8 cellular contexts compared by ENCODE assay signal in the genomic region with DNA sequence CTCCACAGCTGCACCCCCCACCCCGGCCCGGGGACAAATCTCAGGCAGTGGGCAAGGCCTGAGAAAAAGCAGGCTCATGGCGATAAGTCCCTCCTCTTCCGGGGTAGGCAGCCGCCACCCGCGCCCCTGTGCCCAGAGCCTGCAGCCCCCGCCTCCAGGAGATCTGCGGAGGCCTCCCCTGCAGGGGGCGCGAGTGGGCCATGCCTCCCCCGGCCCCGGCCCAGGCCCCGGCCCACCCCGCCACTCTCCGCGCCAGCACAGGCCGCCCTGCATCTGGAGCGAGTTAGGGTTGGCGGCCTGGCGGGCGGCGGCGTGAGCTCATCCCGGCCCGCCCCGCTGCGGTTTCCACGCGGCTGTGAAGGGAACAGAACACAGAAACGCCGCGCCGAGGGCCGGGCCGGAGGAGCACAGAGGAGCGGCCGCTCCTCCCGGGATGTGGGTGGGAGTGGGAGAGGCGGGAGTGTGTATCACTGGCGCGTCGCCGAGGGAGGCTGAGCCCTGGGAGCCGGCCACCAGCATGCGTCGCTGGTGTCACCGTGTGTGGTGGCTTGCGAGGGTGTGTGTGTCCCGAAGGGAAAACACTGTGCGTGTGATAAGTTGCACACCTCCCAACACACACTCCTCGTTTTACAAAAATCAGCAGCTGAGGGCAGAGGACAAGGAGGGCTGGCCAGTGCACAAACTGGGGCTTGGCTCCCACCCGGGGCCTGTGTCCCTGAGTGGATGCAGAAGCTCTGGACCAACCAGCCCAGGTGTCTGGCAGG. TPM values are rescaled to one million over a fixed set of nuclear protein-coding genes. Genes with fewer than 3 reads are reported as not detected.
DNase-seq lines count a peak whose midpoint lies in the region; ATAC-seq and TF ChIP-seq lines count a peak whose summit lies in the region.

No MANE protein-coding gene starts in this region.

- peaks cover 3% of the 10 kb centered on the region for H3K9me3 Mint-ChIP-seq in Calu3 (ENCODE audit: low read depth, unreplicated experiment)

- peak overlapping the region; percentile 98 for H2AFZ ChIP-seq in Loucy (ENCODE audit: low read length)

- intact Hi-C loops in Calu3 (cut with micrococcal nuclease; ENCODE audit: unreplicated experiment) = no loop called here
- intact Hi-C loops in breast epithelium (cut with DNase I; ENCODE audit: low total_unique reads) = no loop called here

- peak overlapping the region; percentile 80 for H3K4me2 ChIP-seq in Loucy (ENCODE audit: low read depth, low read length, poor library complexity, severe bottlenecking)

- H3K79me2 ChIP-seq in Loucy (ENCODE audit: insufficient read depth, low read length) = no peaks in the 10 kb centered on the region

- H3K36me3 ChIP-seq in Loucy (ENCODE audit: insufficient read depth, low read length) (no peaks in the 10 kb centered on the region), breast epithelium (no peaks in the 10 kb centered on the region)

- peaks cover 33% of the 10 kb centered on the region for H3K27me3 Mint-ChIP-seq in Calu3 (ENCODE audit: unreplicated experiment)

- CTCF ChIA-PET in Calu3 (lab: Charles Lee) = interaction anchor here (0.6 to 1.2 kb wide), 4 partner anchors 52 to 751 kb away, joined by 3 to 4 read pairs (median 4); no protein-coding TSS in a partner anchor

- peak overlapping the region; percentile 81 for H3K4me3 ChIP-seq in Loucy (ENCODE audit: low read length, poor library complexity, severe bottlenecking)
- peak overlapping the region; percentile 50 for H3K4me3 ChIP-seq in WI38 (ENCODE audit: low read depth, low read length)
- H3K4me3 ChIP-seq in breast epithelium = peak overlapping the region; percentile 46 to 64 (median 62)

- peaks cover 7% of the 10 kb centered on the region for H3K4me1 ChIP-seq in Loucy (ENCODE audit: insufficient read depth, low read length, poor library complexity, severe bottlenecking)
- H3K4me1 ChIP-seq in breast epithelium = peaks cover 0 to 7% of the 10 kb centered on the region in 2 donors

- DNase-seq in Calu3 (peak; percentile 74), breast epithelium (ENCODE audit: low spot score in 2 of 2) (peak; percentile 66 to 79), islet precursor cell (peak; percentile 97), NCI-H1048 (lab: John Stamatoyannopoulos, UW) (no peak)
- peak; percentile 69 for DNase-seq in stimulated activated CD4-positive, alpha-beta T cell treated with anti-CD3 and anti-CD28 coated beads, Interleukin-12 subunit alpha, Interleukin-12 subunit beta, amount 100 ng/mL, for 4 hours

- no peaks in the 10 kb centered on the region for H3K4me1 Mint-ChIP-seq in Calu3 (ENCODE audit: low read depth, unreplicated experiment)

- TF ChIP-seq POLR2A in breast epithelium (IDR thresholded peaks at IDR 0.05) = no peak

- no peak overlapping the region for H3K27ac Mint-ChIP-seq in Calu3 (ENCODE audit: unreplicated experiment)

- H4K20me1 ChIP-seq in Loucy (ENCODE audit: insufficient read depth, low read length, poor library complexity, severe bottlenecking) = no peaks in the 10 kb centered on the region

- BruUV-seq in Calu3 (replicated peaks; lab: Mats Ljungman, UMichigan) = no TSS peak

- no peaks in the 10 kb centered on the region for H3K9me2 ChIP-seq in Loucy (replicated peaks; ENCODE audit: low read depth, low read length)

- no peaks in the 10 kb centered on the region for H3K27me3 ChIP-seq in Loucy (ENCODE audit: insufficient read depth, low read length, poor library complexity, severe bottlenecking)
- no peaks in the 10 kb centered on the region for H3K27me3 ChIP-seq in breast epithelium

- peaks cover 8% of the 10 kb centered on the region for H3K36me3 Mint-ChIP-seq in Calu3 (ENCODE audit: insufficient read depth, unreplicated experiment)

- peak overlapping the region; percentile 86 to 93 for H3K27ac ChIP-seq in breast epithelium

- peaks cover 2% of the 10 kb centered on the region; the same call in 1 of the 2 replicates for H3K9me3 ChIP-seq in Loucy (ENCODE audit: insufficient read depth, low read depth, low read length)
- H3K9me3 ChIP-seq in breast epithelium = peaks cover 0 to 6% of the 10 kb centered on the region in 2 donors

- TF ChIP-seq CTCF in Calu3 (IDR thresholded peaks at IDR 0.05; ENCODE audit: unreplicated experiment) (no peak), Loucy (conservative IDR thresholded peaks at IDR 0.05; ENCODE audit: low read length) (peak; percentile 47), WI38 (IDR thresholded peaks at IDR 0.05; ENCODE audit: low read depth, low read length) (peak; percentile 45; the same call in 1 of the 2 replicates), breast epithelium (IDR thresholded peaks at IDR 0.05) (peak in 2 of 3 donors; percentile 8 to 35)

- H3F3A ChIP-seq in Loucy (ENCODE audit: low read depth) = no peaks in the 10 kb centered on the region

- H3K4me3 Mint-ChIP-seq in Calu3 (ENCODE audit: low read depth, unreplicated experiment) = peak overlapping the region; percentile 65

- peak overlapping the region; percentile 85 for H3K9ac ChIP-seq in Loucy (ENCODE audit: low read depth, low read length, poor library complexity, severe bottlenecking)

- ATAC-seq in GM21423 (IDR thresholded peaks at IDR 0.05; ENCODE audit: unreplicated experiment) = peak; percentile 67

RNA-seq across cellular contexts. Expression of a gene that starts 17.2 kb away (rescaled TPM):
- total RNA-seq in Calu3 (2022) = not detected in 2 replicates
- total RNA-seq in breast epithelium = 1 to 10 TPM; 5.9 to 8.5 (median 6.2) TPM

RNA-seq across cellular contexts. Expression of a gene that starts 31.5 kb away (rescaled TPM):
- total RNA-seq in Calu3 (2022) = not detected in 2 replicates
- 10 to 100 TPM in 2 of 3 donors, 1 to 10 TPM in 1; 4.7 to 38.2 (median 13.4) TPM for total RNA-seq in breast epithelium
